In the genomic region with DNA sequence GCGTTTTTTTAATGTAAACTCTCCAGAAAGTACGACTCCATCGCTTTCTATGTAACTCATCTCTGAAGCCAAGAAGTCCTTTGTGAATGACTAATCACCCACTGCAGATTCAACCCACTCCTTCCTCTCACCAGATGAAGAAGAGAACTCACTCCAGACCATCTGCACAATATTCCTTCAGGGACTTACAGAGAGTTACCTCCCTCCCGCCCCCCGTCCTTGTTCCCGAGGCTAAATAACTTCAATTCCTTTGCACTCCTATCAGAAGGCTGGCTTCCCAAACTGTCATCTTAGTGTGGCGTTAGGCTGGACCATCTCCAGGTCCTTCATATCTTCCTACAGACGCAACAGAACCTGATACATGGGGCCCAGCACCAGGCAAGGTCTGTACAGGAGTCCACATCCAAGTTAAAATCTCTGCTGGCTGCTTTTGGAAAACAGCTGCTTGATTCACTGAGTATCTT, we compare ENCODE assay signal across 11 cellular contexts.
DNase-seq lines count a peak whose midpoint lies in the region; ATAC-seq and TF ChIP-seq lines count a peak whose summit lies in the region.
"Had no signal": no experiment of that assay in that cellular context is flagged by ENCODE, and none has a peak within 500 bp of the region (broad histone marks: within the 10 kb centered on the region; RNA-seq: fewer than 3 reads in every experiment).

No MANE protein-coding gene starts in this region.

- intact Hi-C loops in sciatic nerve (cut with DNase I) = no loop called here

- no peaks in the 10 kb centered on the region for H4K20me1 ChIP-seq in fibroblast of lung (ENCODE audit: control insufficient read depth, extremely low read depth, insufficient read depth, low read length)

- CTCF ChIA-PET in T-cell (lab: Charles Lee) = interaction anchor here in 1 of 2 donors (1.0 kb wide), 1 partner anchor 83 kb away, joined by 3 read pairs; a partner anchor contains a TSS

- H3K27me3 Mint-ChIP-seq in T-cell = peaks cover 0 to 3% of the 10 kb centered on the region in 2 donors

- no peak overlapping the region for H2AFZ ChIP-seq in fibroblast of lung (ENCODE audit: low read length)

- H3K9me3 ChIP-seq in fibroblast of lung (ENCODE audit: control insufficient read depth, insufficient read depth, low read depth, low read length) = no peaks in the 10 kb centered on the region

- H3K27ac ChIP-seq in fibroblast of lung (ENCODE audit: insufficient read depth, low read length) = peak overlapping the region; percentile 82

- POLR2A ChIA-PET in T-cell (lab: Charles Lee) = no interaction called here

- H3K36me3 Mint-ChIP-seq in T-cell = peaks cover 6% of the 10 kb centered on the region

- H3K27ac Mint-ChIP-seq in T-cell = peak overlapping the region; percentile 84 to 89

- H3K9me3 Mint-ChIP-seq in T-cell = no peaks in the 10 kb centered on the region

- peak overlapping the region in 2 of 4 experiments; percentile 3 to 39 for H3K4me3 ChIP-seq in fibroblast of lung (replicated peaks in 1 of 4; ENCODE audit: control extremely low read depth in 1 of 4, insufficient read depth in 1 of 4, low read depth in 3 of 4, low read length in 4 of 4)
- H3K4me3 ChIP-seq: GM12878 had no signal

- H3K36me3 ChIP-seq in fibroblast of lung (ENCODE audit: control insufficient read depth, insufficient read depth, low read length) = peaks cover 14% of the 10 kb centered on the region

- H3K9ac ChIP-seq in fibroblast of lung (ENCODE audit: insufficient read depth, low read length) = no peak overlapping the region

- H3K79me2 ChIP-seq in fibroblast of lung (ENCODE audit: control insufficient read depth, insufficient read depth, low read length) = peaks cover 29% of the 10 kb centered on the region

- DNase-seq in ELR (ENCODE audit: low read depth) (peak; percentile 82), T-cell (no peak), fibroblast of lung (ENCODE audit: low read depth in 2 of 2) (peak; percentile 92 to 97), sciatic nerve (ENCODE audit: low spot score) (no peak), hippocampal formation (lab: John Stamatoyannopoulos, UW) (no peak), RPMI8226 (no peak), NCI-H1048 (lab: John Stamatoyannopoulos, UW) (no peak)
- DNase-seq in activated effector memory CD4-positive, alpha-beta T cell treated with Interleukin-2 at 50 U/mL for 16 hours = no peak
- DNase-seq: activated gamma-delta T cell treated with Interleukin-2 at 50 U/mL for 16 hours, SIG-M5 had no signal

- H3K4me2 ChIP-seq in fibroblast of lung (ENCODE audit: extremely low read depth, insufficient read depth, low read length) = peak overlapping the region; percentile 70

- H3K4me1 ChIP-seq in fibroblast of lung (ENCODE audit: control insufficient read depth, extremely low read depth, insufficient read depth, low read length) = peaks cover 19% of the 10 kb centered on the region

- peaks cover 40 to 71% (median 62%) of the 10 kb centered on the region in 3 donors for H3K4me1 Mint-ChIP-seq in T-cell

- H3K27me3 ChIP-seq in fibroblast of lung (ENCODE audit: control insufficient read depth, insufficient read depth, low read length) = no peaks in the 10 kb centered on the region

- H3K4me3 Mint-ChIP-seq in T-cell = peak overlapping the region in 1 of 3 donors; percentile 40

- ATAC-seq in T-cell (replicated peaks in 1 of 4) = no peak
- ATAC-seq in sciatic nerve = peak; percentile 44
- ATAC-seq: GM12878 had no signal

- no peak for TF ChIP-seq CTCF in fibroblast of lung (conservative IDR thresholded peaks at IDR 0.05 in 1 of 2, IDR thresholded peaks at IDR 0.05 in 1 of 2; ENCODE audit: low read depth in 1 of 2, low read length in 2 of 2)

Comparison
In these comparisons a context has a peak if more than half of its experiments do, and no peak if none do; other contexts are left out.
1. DNase-seq: peak in ELR (single experiment) and fibroblast of lung (2 of 2); none in T-cell (0 of 34), sciatic nerve (single experiment), hippocampal formation (0 of 2), RPMI8226 (single experiment), NCI-H1048 (single experiment) and activated effector memory CD4-positive, alpha-beta T cell treated with Interleukin-2 at 50 U/mL for 16 hours (single experiment).